In genomic region chr20:47989957-47990356, GRCh38 we compare ENCODE assay signal across 13 cellular contexts.
DNase-seq lines count a peak whose midpoint lies in the region; ATAC-seq, FAIRE-seq and TF ChIP-seq lines count a peak whose summit lies in the region.
"Had no signal": no experiment of that assay in that cellular context is flagged by ENCODE, and none has a peak within 500 bp of the region (broad histone marks: within the 10 kb centered on the region; RNA-seq: fewer than 3 reads in every experiment).

No MANE protein-coding gene starts in this region.

- H3K36me3 ChIP-seq in BE2C, result no peaks in the 10 kb centered on the region

- H3K4me3 ChIP-seq in BE2C (ENCODE audit: low read depth, low read length), result no peak overlapping the region
- H3K4me3 ChIP-seq: psoas muscle had no signal

- peaks cover 14% of the 10 kb centered on the region for H3K4me1 ChIP-seq in BE2C
- H3K4me1 ChIP-seq: psoas muscle had no signal

- ATAC-seq in left colon (peak; percentile 96), HG03175 (IDR thresholded peaks at IDR 0.05; ENCODE audit: unreplicated experiment) (no peak), GM21529 (IDR thresholded peaks at IDR 0.05; ENCODE audit: unreplicated experiment) (no peak)
- ATAC-seq: psoas muscle had no signal

- in situ Hi-C loops in G401 (cut with HindIII; ENCODE audit: low sequenced_read_pairs), result no loop called here

- H3K27me3 ChIP-seq in BE2C, result no peaks in the 10 kb centered on the region

- DNase-seq in BE2C, result peak; percentile 32
- DNase-seq in HuH-7.5 (ENCODE audit: low spot score), result peak; percentile 80
- DNase-seq in SK-N-DZ (ENCODE audit: low spot score), result peak; percentile 77
- DNase-seq in left colon, result peak; percentile 28 to 30
- no peak for DNase-seq in G401 (ENCODE audit: low spot score)
- DNase-seq in GM19239 (ENCODE audit: insufficient read length, low spot score), result no peak
- DNase-seq: activated CD4-positive, alpha-beta T cell treated with anti-CD3 and anti-CD28 coated beads, Interleukin-2, amount 10 ng/mL, durations not matched to agents 7 days and 5 days; NCI-H1694 treated with DMSO at 0.1 percent for 48 hours; psoas muscle; stimulated activated CD4-positive, alpha-beta T cell treated with anti-CD3 and anti-CD28 coated beads, Interleukin-1b, Interleukin-23, amount 100 ng/mL, for 48 hours; T-helper 1 cell had no signal

- H3K9me3 ChIP-seq in BE2C, result no peaks in the 10 kb centered on the region; the same call in 1 of the 2 replicates

- no peak for TF ChIP-seq CTCF in BE2C (IDR thresholded peaks at IDR 0.05; ENCODE audit: low read depth, low read length)

- intact Hi-C loops in left colon (cut with DNase I, micrococcal nuclease), result no loop called here

- no peak for FAIRE-seq in GM19239 (lab: Jason Lieb, UNC)

Comparison
In these comparisons a context has a peak if more than half of its experiments do, and no peak if none do; other contexts are left out.
1. DNase-seq: peak in BE2C (single experiment), HuH-7.5 (single experiment), SK-N-DZ (single experiment) and left colon (2 of 2); none in G401 (single experiment) and GM19239 (single experiment).